8 cellular contexts compared by ENCODE assay signal in the genomic region with DNA sequence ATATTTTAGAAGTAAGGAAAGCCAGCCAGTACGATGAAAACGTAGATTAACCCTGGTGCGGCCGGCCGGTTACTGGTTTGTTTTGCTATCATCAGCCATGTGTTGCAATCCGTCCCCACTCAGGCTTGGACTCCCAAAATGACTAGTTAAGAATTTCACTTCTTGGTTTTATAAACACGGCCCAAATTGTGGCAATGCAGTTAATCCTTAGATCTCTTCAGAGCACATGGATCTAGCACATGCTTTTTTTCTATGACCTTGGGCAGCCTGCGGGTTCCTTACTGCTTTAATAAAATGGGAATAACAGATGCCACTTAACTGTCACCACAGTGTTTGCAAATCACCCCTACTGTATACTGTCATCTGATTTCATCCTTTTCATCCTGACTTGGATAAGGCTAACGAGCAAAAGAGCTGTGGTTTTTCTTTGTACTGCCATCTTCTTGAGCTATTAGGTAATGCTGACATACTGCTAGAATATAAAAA. TPM values are rescaled to one million over a fixed set of nuclear protein-coding genes. Genes with fewer than 3 reads are reported as not detected.
DNase-seq lines count a peak whose midpoint lies in the region; ATAC-seq and TF ChIP-seq lines count a peak whose summit lies in the region.

No MANE protein-coding gene starts in this region.

- H3K4me1 Mint-ChIP-seq in activated CD8-positive, alpha-beta T cell treated with anti-CD3 and anti-CD28 coated beads for 36 hours (ENCODE audit: low read depth), result peaks cover 69% of the 10 kb centered on the region

- H3K4me3 Mint-ChIP-seq in activated CD8-positive, alpha-beta T cell treated with anti-CD3 and anti-CD28 coated beads for 36 hours, result peak overlapping the region; percentile 93

- CTCF ChIA-PET in activated CD8-positive, alpha-beta T cell treated with anti-CD3 and anti-CD28 coated beads for 36 hours (lab: Charles Lee), result interaction anchor here (0.7 to 4.2 kb wide), 12 partner anchors 8 to 141 kb away, joined by 3 to 57 read pairs (median 4); a partner anchor contains a TSS

- peaks cover 7% of the 10 kb centered on the region for H3K9me3 Mint-ChIP-seq in activated CD8-positive, alpha-beta T cell treated with anti-CD3 and anti-CD28 coated beads for 36 hours

- H3K36me3 Mint-ChIP-seq in activated CD8-positive, alpha-beta T cell treated with anti-CD3 and anti-CD28 coated beads for 36 hours (ENCODE audit: low read depth), result peaks cover 51% of the 10 kb centered on the region

- H3K27ac Mint-ChIP-seq in activated CD8-positive, alpha-beta T cell treated with anti-CD3 and anti-CD28 coated beads for 36 hours, result peak overlapping the region; percentile 95

- intact Hi-C loops in activated CD8-positive, alpha-beta T cell treated with anti-CD3 and anti-CD28 coated beads for 36 hours (cut with micrococcal nuclease), result no loop called here

- no peaks in the 10 kb centered on the region for H3K27me3 Mint-ChIP-seq in activated CD8-positive, alpha-beta T cell treated with anti-CD3 and anti-CD28 coated beads for 36 hours

- peak overlapping the region; percentile 82 for H3K4me3 ChIP-seq in Jurkat, Clone E6-1 (ENCODE audit: low read length)

- DNase-seq in DMS 273 (lab: John Stamatoyannopoulos, UW; ENCODE audit: unreplicated experiment), result peak; percentile 65
- DNase-seq in DMS 273 treated with DMSO at 0.1 percent for 48 hours (lab: John Stamatoyannopoulos, UW), result no peak
- peak; percentile 56 for DNase-seq in Jurkat, Clone E6-1 (ENCODE audit: low read depth, low spot score)
- DNase-seq in activated CD8-positive, alpha-beta T cell treated with anti-CD3 and anti-CD28 coated beads for 36 hours, result peak; percentile 57
- DNase-seq in globus pallidus (ENCODE audit: low spot score), result peak; percentile 38
- DNase-seq in putamen (ENCODE audit: low spot score), result peak; percentile 19
- DNase-seq in NCI-H187 treated with DMSO at 0.1 percent for 48 hours (lab: John Stamatoyannopoulos, UW), result no peak
- DNase-seq in dedifferentiated amniotic fluid mesenchymal stem cell (ENCODE audit: extremely low spot score), result no peak

- no peak for ATAC-seq in activated CD8-positive, alpha-beta T cell treated with anti-CD3 and anti-CD28 coated beads for 36 hours

- TF ChIP-seq CTCF in activated CD8-positive, alpha-beta T cell treated with anti-CD3 and anti-CD28 coated beads for 36 hours (IDR thresholded peaks at IDR 0.05), result peak; percentile 21

- POLR2A ChIA-PET in activated CD8-positive, alpha-beta T cell treated with anti-CD3 and anti-CD28 coated beads for 36 hours (lab: Charles Lee), result interaction anchor here (0.6 to 6.1 kb wide), 22 partner anchors 8 to 141 kb away, joined by 3 to 129 read pairs (median 5); a partner anchor contains a TSS

RNA-seq across cellular contexts. Expression of a gene that starts 1.5 kb away (rescaled TPM):
- polyA plus RNA-seq in Jurkat, Clone E6-1 (2012; ENCODE audit: insufficient read depth, insufficient read length), result 52.2 TPM
- total RNA-seq in activated CD8-positive, alpha-beta T cell treated with anti-CD3 and anti-CD28 coated beads for 36 hours, result 10 to 100 TPM; 93.8 to 96.9 TPM

Comparison
In these comparisons a context has a peak if more than half of its experiments do, and no peak if none do; other contexts are left out.
1. DNase-seq: peak in DMS 273 (single experiment), Jurkat, Clone E6-1 (single experiment), activated CD8-positive, alpha-beta T cell treated with anti-CD3 and anti-CD28 coated beads for 36 hours (single experiment), globus pallidus (single experiment) and putamen (single experiment); none in DMS 273 treated with DMSO at 0.1 percent for 48 hours (single experiment), NCI-H187 treated with DMSO at 0.1 percent for 48 hours (single experiment) and dedifferentiated amniotic fluid mesenchymal stem cell (single experiment).